In genomic region chr3:186806173-186807055, GRCh38 we compare ENCODE assay signal across 8 cellular contexts. TPM values are rescaled to one million over a fixed set of nuclear protein-coding genes. Genes with fewer than 3 reads are reported as not detected.
DNase-seq lines count a peak whose midpoint lies in the region; ATAC-seq and TF ChIP-seq lines count a peak whose summit lies in the region.

RFC4 (minus strand) TSS chr3:186806482; CDS start chr3:186804713, 1,769 bp downstream.

- POLR2A ChIA-PET in GM10248 (lab: Yijun Ruan, JAX) = interaction anchor here (1.0 to 1.9 kb wide), 3 partner anchors 21 to 23 kb away, joined by 3 to 10 read pairs (median 6); partner anchors contain the start of gene EIF4A2

- H3K4me3 ChIP-seq in NB4 (ENCODE audit: low read depth, low read length) (peak within 1 kb of the TSS; percentile 85), ovary (peak within 1 kb of the TSS; percentile 50), tibial artery (peak within 1 kb of the TSS; percentile 81 to 96)

- H3K4me1 ChIP-seq in ovary (ENCODE audit: insufficient read depth) (peaks cover 5% of the 10 kb centered on the region), tibial artery (peaks cover 0 to 16% (median 14%) of the 10 kb centered on the region in 4 donors)

- H3K27ac ChIP-seq in ovary (peak within 1 kb of the TSS; percentile 77 to 83), tibial artery (peak within 1 kb of the TSS; percentile 87 to 88)

- H3K27me3 ChIP-seq in ovary (no peaks in the 10 kb centered on the region), tibial artery (no peaks in the 10 kb centered on the region)

- peaks cover 22% of the 10 kb centered on the region for H3K4me1 Mint-ChIP-seq in HFFc6 (ENCODE audit: low read depth)

- CTCF ChIA-PET in GM10248 (lab: Yijun Ruan, JAX) = interaction anchor here (0.9 to 1.6 kb wide), 2 partner anchors 15 kb away, joined by 3 to 5 read pairs; no protein-coding TSS in a partner anchor

- no peak for TF ChIP-seq EP300 in ovary (IDR thresholded peaks at IDR 0.05)

- DNase-seq in GM10248 (ENCODE audit: extremely low spot score) (peak; percentile 86), HFFc6 (peak; percentile 49), NB4 (ENCODE audit: low read depth) (peak; percentile 90), SKM-1 treated with dmso at 0.1 percent for 144 hours (lab: John Stamatoyannopoulos, UW; ENCODE audit: unreplicated experiment) (peak; percentile 78), head of caudate nucleus (peak; percentile 76 to 95 (median 90)), ovary (peak; percentile 76 to 89 (median 84)), tibial artery (peak; percentile 78 to 91)
- peak; percentile 83 to 86 for DNase-seq in activated naive CD4-positive, alpha-beta T cell treated with anti-CD3 and anti-CD28 coated beads, Interleukin-2, amount 50 U/mL, for 72 hours (ENCODE audit: low spot score in 2 of 2)

- H3K9me3 ChIP-seq in ovary (no peaks in the 10 kb centered on the region), tibial artery (no peaks in the 10 kb centered on the region)

- no peaks in the 10 kb centered on the region for H3K27me3 Mint-ChIP-seq in HFFc6 (ENCODE audit: insufficient read depth)

- 0 to 1% (median 1%) methylated on average over 65 of the region's 65 CpGs for WGBS in ovary, 3 donors

- peak within 1 kb of the TSS; percentile 68 for H3K27ac Mint-ChIP-seq in HFFc6
- H3K27ac Mint-ChIP-seq in activated naive CD4-positive, alpha-beta T cell treated with anti-CD3 and anti-CD28 coated beads, Interleukin-2, amount 50 U/mL, for 72 hours = peak within 1 kb of the TSS; percentile 91

- peak; percentile 91 for TF ChIP-seq POLR2A in NB4 (IDR thresholded peaks at IDR 0.05; ENCODE audit: extremely low read depth, insufficient read length)
- TF ChIP-seq POLR2A in ovary (IDR thresholded peaks at IDR 0.05) = peak; percentile 34

- H3K36me3 Mint-ChIP-seq in HFFc6 (ENCODE audit: low read depth) = peaks cover 5% of the 10 kb centered on the region; the same call in 1 of the 2 replicates
- H3K36me3 Mint-ChIP-seq in activated naive CD4-positive, alpha-beta T cell treated with anti-CD3 and anti-CD28 coated beads, Interleukin-2, amount 50 U/mL, for 72 hours = peaks cover 13 to 29% of the 10 kb centered on the region in 2 donors

- ATAC-seq in activated naive CD4-positive, alpha-beta T cell treated with anti-CD3 and anti-CD28 coated beads, Interleukin-2, amount 50 U/mL, for 72 hours = peak; percentile 92 to 93

- no peaks in the 10 kb centered on the region for H3K36me3 ChIP-seq in ovary
- H3K36me3 ChIP-seq in tibial artery = peaks cover 0 to 9% (median 0%) of the 10 kb centered on the region in 3 donors

- intact Hi-C loops in head of caudate nucleus (cut with DNase I) (no loop called here), ovary (cut with DNase I) (no loop called here), tibial artery (cut with DNase I; ENCODE audit: low total_unique reads) (no loop called here)

- TF ChIP-seq CTCF in GM10248 (IDR thresholded peaks at IDR 0.05; ENCODE audit: control extremely low read depth, extremely low read depth, low read depth, missing control alignments) (no peak), HFFc6 (IDR thresholded peaks at IDR 0.05) (no peak), NB4 (IDR thresholded peaks at IDR 0.05; ENCODE audit: low read depth, low read length) (no peak), ovary (IDR thresholded peaks at IDR 0.05) (peak in 1 of 3 donors; percentile 13), tibial artery (IDR thresholded peaks at IDR 0.05) (no peak)

- H3K9me3 Mint-ChIP-seq in HFFc6 = no peaks in the 10 kb centered on the region
- H3K9me3 Mint-ChIP-seq in activated naive CD4-positive, alpha-beta T cell treated with anti-CD3 and anti-CD28 coated beads, Interleukin-2, amount 50 U/mL, for 72 hours = no peaks in the 10 kb centered on the region

- peak within 1 kb of the TSS; percentile 93 for H3K4me3 Mint-ChIP-seq in HFFc6

RNA-seq across cellular contexts. Expression of gene RFC4, which starts in this region (rescaled TPM):
- total RNA-seq in HFFc6 (2021; fragmentation: NEBNext Ultra II Directional; extraction: Animal tissue kit (Norgen Biotek cat#: 25700)) = 10 to 100 TPM; 13.3 to 27.9 (median 25.7) TPM
- 100 to 1,000 TPM; 121 to 145 TPM for total RNA-seq in activated naive CD4-positive, alpha-beta T cell treated with anti-CD3 and anti-CD28 coated beads, Interleukin-2, amount 50 U/mL, for 72 hours
- total RNA-seq in ovary = 10 to 100 TPM; 11.9 to 17.8 (median 13.8) TPM
- polyA plus RNA-seq in ovary = 10 to 100 TPM; 12.3 to 18.6 TPM

Comparison
In these comparisons a context has a peak if more than half of its experiments do, and no peak if none do; other contexts are left out.
1. Peak in every context shown above with its lines: DNase-seq, ATAC-seq, H3K4me3 ChIP-seq and H3K27ac ChIP-seq.
2. RNA of gene RFC4 (total RNA-seq): 121 to 145 TPM in activated naive CD4-positive, alpha-beta T cell treated with anti-CD3 and anti-CD28 coated beads, Interleukin-2, amount 50 U/mL, for 72 hours; 13.3 to 27.9 TPM in HFFc6 and 11.9 to 17.8 TPM in ovary; every median in the first group is over 4 times any median in the second.